Comparison of ENCODE assay signal across 10 cellular contexts in genomic region chr3:156135921-156136655, GRCh38. TPM values are rescaled to one million over a fixed set of nuclear protein-coding genes. Genes with fewer than 3 reads are reported as not detected.
A peak's percentile ranks its signal among the peaks of the same experiment; 100 is the strongest.
DNase-seq lines count a peak whose midpoint lies in the region; ATAC-seq and TF ChIP-seq lines count a peak whose summit lies in the region.
"Had no signal": no experiment of that assay in that cellular context is flagged by ENCODE, and none has a peak within 500 bp of the region (broad histone marks: within the 10 kb centered on the region; RNA-seq: fewer than 3 reads in every experiment).

No MANE protein-coding gene starts in this region.

- no peak overlapping the region for H3K9ac ChIP-seq in OCI-LY1 (ENCODE audit: low read length)

- H3K4me2 ChIP-seq in DOHH2 (ENCODE audit: low read length) (no peak overlapping the region), OCI-LY1 (ENCODE audit: low read length) (no peak overlapping the region)

- H2AFZ ChIP-seq in OCI-LY1 (ENCODE audit: low read length) = no peak overlapping the region

- H3K9me3 ChIP-seq in DOHH2 (ENCODE audit: control insufficient read depth, insufficient read depth, low read length) (no peaks in the 10 kb centered on the region), OCI-LY1 (ENCODE audit: low read length) (no peaks in the 10 kb centered on the region), testis (no peaks in the 10 kb centered on the region)

- TF ChIP-seq CTCF in DOHH2 (IDR thresholded peaks at IDR 0.05; ENCODE audit: low read depth, low read length, poor library complexity, severe bottlenecking) (peak; percentile 44), OCI-LY1 (IDR thresholded peaks at IDR 0.05; ENCODE audit: low read length) (peak; percentile 54), testis (IDR thresholded peaks at IDR 0.05) (no peak)

- TF ChIP-seq POLR2A in erythroblast (IDR thresholded peaks at IDR 0.05; ENCODE audit: low read length) (no peak), testis (IDR thresholded peaks at IDR 0.05) (no peak)

- no peak overlapping the region for H3K27ac ChIP-seq in DOHH2 (ENCODE audit: low read depth, low read length)
- H3K27ac ChIP-seq in OCI-LY1 (ENCODE audit: low read depth, low read length, poor library complexity, severe bottlenecking) = no peak overlapping the region
- no peak overlapping the region for H3K27ac ChIP-seq in testis

- ATAC-seq in HG02840 (IDR thresholded peaks at IDR 0.05; ENCODE audit: low FRiP score, unreplicated experiment) = no peak

- H3K4me1 ChIP-seq in DOHH2 (ENCODE audit: control insufficient read depth, low read length) (no peaks in the 10 kb centered on the region), OCI-LY1 (ENCODE audit: insufficient read depth, low read length, severe bottlenecking) (no peaks in the 10 kb centered on the region), testis (peaks cover 13% of the 10 kb centered on the region)

- no peaks in the 10 kb centered on the region for H3K9me2 ChIP-seq in DOHH2 (replicated peaks; ENCODE audit: control insufficient read depth, low read length)
- H3K9me2 ChIP-seq in OCI-LY1 (ENCODE audit: low read depth, low read length) = no peaks in the 10 kb centered on the region

- H3K79me2 ChIP-seq in DOHH2 (ENCODE audit: control insufficient read depth, low read length) (no peaks in the 10 kb centered on the region), OCI-LY1 (ENCODE audit: insufficient read depth, low read length) (no peaks in the 10 kb centered on the region)

- intact Hi-C loops in testis (cut with DNase I; ENCODE audit: low total_unique reads) = no loop called here

- WGBS in testis, 2 donors = 89 to 91% methylated on average over 5 of the region's 5 CpGs

- H3K27me3 ChIP-seq in DOHH2 (ENCODE audit: control insufficient read depth, low read length) (peaks cover 6% of the 10 kb centered on the region), OCI-LY1 (ENCODE audit: insufficient read depth, low read length) (no peaks in the 10 kb centered on the region), testis (no peaks in the 10 kb centered on the region)

- H3F3A ChIP-seq in DOHH2 (ENCODE audit: control insufficient read depth, insufficient read depth) = no peaks in the 10 kb centered on the region
- no peaks in the 10 kb centered on the region for H3F3A ChIP-seq in OCI-LY1 (ENCODE audit: insufficient read depth, low read length)

- H4K20me1 ChIP-seq in DOHH2 (ENCODE audit: control insufficient read depth, insufficient read depth, low read depth, low read length) (no peaks in the 10 kb centered on the region), OCI-LY1 (ENCODE audit: insufficient read depth, low read length) (no peaks in the 10 kb centered on the region)

- H3K36me3 ChIP-seq in DOHH2 (ENCODE audit: control insufficient read depth, low read length) (no peaks in the 10 kb centered on the region), OCI-LY1 (ENCODE audit: insufficient read depth, low read length) (no peaks in the 10 kb centered on the region), testis (ENCODE audit: low read depth, missing control alignments) (no peaks in the 10 kb centered on the region)

- peak; percentile 11 for DNase-seq in DMS53 (lab: John Stamatoyannopoulos, UW)
- DNase-seq in DMS53 treated with DMSO at 0.1 percent for 48 hours (lab: John Stamatoyannopoulos, UW; ENCODE audit: unreplicated experiment) = no peak
- peak; percentile 3 to 10 for DNase-seq in erythroblast (lab: John Stamatoyannopoulos, UW)
- DNase-seq in superior temporal gyrus (ENCODE audit: extremely low spot score) = no peak
- DNase-seq in testis = no peak
- DNase-seq: T-helper 2 cell had no signal

- H3K4me3 ChIP-seq in DOHH2 (ENCODE audit: low read length) (no peak overlapping the region), OCI-LY1 (ENCODE audit: low read depth, low read length, poor library complexity, severe bottlenecking) (no peak overlapping the region), testis (no peak overlapping the region)

RNA-seq across cellular contexts. Expression of gene KCNAB1, which starts 15.7 kb away (rescaled TPM):
- 1 to 10 TPM; 3.8 to 5.7 TPM for total RNA-seq in testis
- polyA plus RNA-seq in testis (ENCODE audit: insufficient read depth, low read depth, low replicate concordance) = 8.9 TPM
- total RNA-seq: NCI-H460 had no signal

Comparison
In these comparisons a context has a peak if more than half of its experiments do, and no peak if none do; other contexts are left out.
1. DNase-seq: peak in DMS53 (single experiment) and erythroblast (2 of 2); none in DMS53 treated with DMSO at 0.1 percent for 48 hours (single experiment), superior temporal gyrus (single experiment) and testis (single experiment).
2. CTCF ChIP-seq: peak in DOHH2 (single experiment) and OCI-LY1 (single experiment); none in testis (0 of 3).